ENCODE assay signal across 20 cellular contexts in genomic region chr1:1111516-1112236, GRCh38. TPM values are rescaled to one million over a fixed set of nuclear protein-coding genes. Genes with fewer than 3 reads are reported as not detected.
DNase-seq lines count a peak whose midpoint lies in the region; ATAC-seq, FAIRE-seq and TF ChIP-seq lines count a peak whose summit lies in the region.
"Had no signal": no experiment of that assay in that cellular context is flagged by ENCODE, and none has a peak within 500 bp of the region (broad histone marks: within the 10 kb centered on the region; RNA-seq: fewer than 3 reads in every experiment).

No MANE protein-coding gene starts in this region.

- H3K4me3 ChIP-seq in left ventricle myocardium inferior (no peak overlapping the region), bronchial epithelial cell (ENCODE audit: low read depth, low read length) (no peak overlapping the region), lower lobe of right lung (no peak overlapping the region), upper lobe of right lung (no peak overlapping the region)

- H3K27me3 Mint-ChIP-seq in mesothelial cell of epicardium (ENCODE audit: low read depth), result no peaks in the 10 kb centered on the region

- H3K9me3 Mint-ChIP-seq in mesothelial cell of epicardium, result peaks cover 5% of the 10 kb centered on the region

- H3K9me3 ChIP-seq in left ventricle myocardium inferior (replicated peaks) (peaks cover 12% of the 10 kb centered on the region), lower lobe of right lung (no peaks in the 10 kb centered on the region), upper lobe of right lung (no peaks in the 10 kb centered on the region)

- H3K27ac Mint-ChIP-seq in mesothelial cell of epicardium, result no peak overlapping the region
- H3K27ac Mint-ChIP-seq: CD8-positive, alpha-beta T cell had no signal

- ATAC-seq in Right ventricle myocardium inferior, result no peak
- no peak for ATAC-seq in lower lobe of right lung
- ATAC-seq in upper lobe of right lung, result no peak
- ATAC-seq: CD8-positive, alpha-beta T cell; Panc1 had no signal

- DNase-seq in left ventricle myocardium inferior, result peak; percentile 12
- DNase-seq in Right ventricle myocardium inferior (ENCODE audit: missing footprints), result no peak
- no peak for DNase-seq in bronchial epithelial cell (ENCODE audit: low read depth)
- DNase-seq in lower lobe of right lung, result peak; percentile 39
- peak; percentile 56 for DNase-seq in upper lobe of right lung
- DNase-seq in mesothelial cell of epicardium (ENCODE audit: low spot score in 2 of 2, unreplicated experiment in 2 of 2), result no peak
- no peak for DNase-seq in frontal cortex (ENCODE audit: low spot score in 2 of 2)
- no peak for DNase-seq in anterior cingulate cortex (lab: John Stamatoyannopoulos, UW)
- DNase-seq: CD8-positive, alpha-beta T cell; DND-41; GDM1; GOT3; NCI-H1930; NCI-H2171 treated with DMSO at 0.1 percent for 48 hours; NCI-H510A; NCI-H82; SIG-M5 had no signal

- H3K4me3 Mint-ChIP-seq in mesothelial cell of epicardium, result no peak overlapping the region
- H3K4me3 Mint-ChIP-seq: CD8-positive, alpha-beta T cell had no signal

- H3K36me3 ChIP-seq in left ventricle myocardium inferior (peaks cover 20% of the 10 kb centered on the region), bronchial epithelial cell (ENCODE audit: control insufficient read depth, insufficient read depth, low read length) (peaks cover 3% of the 10 kb centered on the region), lower lobe of right lung (no peaks in the 10 kb centered on the region), upper lobe of right lung (no peaks in the 10 kb centered on the region)

- H3K4me1 ChIP-seq in left ventricle myocardium inferior, result peaks cover 14% of the 10 kb centered on the region
- peaks cover 9% of the 10 kb centered on the region for H3K4me1 ChIP-seq in lower lobe of right lung
- peaks cover 8% of the 10 kb centered on the region for H3K4me1 ChIP-seq in upper lobe of right lung

- TF ChIP-seq CTCF in left ventricle myocardium inferior (IDR thresholded peaks at IDR 0.05; ENCODE audit: borderline replicate concordance) (no peak), bronchial epithelial cell (IDR thresholded peaks at IDR 0.05; ENCODE audit: insufficient read depth, low read length, severe bottlenecking) (no peak), lower lobe of right lung (IDR thresholded peaks at IDR 0.05) (no peak), upper lobe of right lung (IDR thresholded peaks at IDR 0.05) (no peak), mesothelial cell of epicardium (IDR thresholded peaks at IDR 0.05; ENCODE audit: unreplicated experiment) (no peak)

- H3K36me3 Mint-ChIP-seq in mesothelial cell of epicardium, result peaks cover 23% of the 10 kb centered on the region

- intact Hi-C loops in left ventricle myocardium inferior (cut with micrococcal nuclease), result no loop called here
- intact Hi-C loops in Right ventricle myocardium inferior (cut with DNase I), result loop anchor here (5.0 kb wide), 1 partner anchor 89 kb away; the partner anchor contains the start of gene AGRN
- intact Hi-C loops in lower lobe of right lung (cut with DNase I), result no loop called here
- intact Hi-C loops in upper lobe of right lung (cut with DNase I), result no loop called here

- no peak overlapping the region for H3K27ac ChIP-seq in left ventricle myocardium inferior (replicated peaks)
- no peak overlapping the region for H3K27ac ChIP-seq in lower lobe of right lung
- H3K27ac ChIP-seq in upper lobe of right lung, result no peak overlapping the region

- FAIRE-seq in bronchial epithelial cell (lab: Jason Lieb, UNC) (peak; percentile 40), frontal cortex (lab: Jason Lieb, UNC) (no peak)

- H3K27me3 ChIP-seq in left ventricle myocardium inferior (ENCODE audit: low read depth) (no peaks in the 10 kb centered on the region), bronchial epithelial cell (ENCODE audit: control insufficient read depth, insufficient read depth, low read length) (no peaks in the 10 kb centered on the region), lower lobe of right lung (ENCODE audit: low read depth) (no peaks in the 10 kb centered on the region), upper lobe of right lung (no peaks in the 10 kb centered on the region)

- H3K4me1 Mint-ChIP-seq in mesothelial cell of epicardium, result peaks cover 9% of the 10 kb centered on the region

RNA-seq across cellular contexts. Expression of gene C1orf159, which starts 4.2 kb away (rescaled TPM):
- 3.8 TPM for total RNA-seq in left ventricle myocardium inferior
- 2.9 TPM for total RNA-seq in Right ventricle myocardium inferior
- total RNA-seq in bronchial epithelial cell, result 5.9 and 8.2 TPM in 2 replicates
- 11.7 TPM for total RNA-seq in lower lobe of right lung
- total RNA-seq in upper lobe of right lung, result 9.7 TPM
- 28.4 to 32.8 TPM (median 31.8 TPM) in 3 replicates for total RNA-seq in mesothelial cell of epicardium
- total RNA-seq in frontal cortex, result 6.1 TPM

RNA-seq across cellular contexts. Expression of gene RNF223, which starts 37.6 kb away (rescaled TPM):
- total RNA-seq in left ventricle myocardium inferior (not detected), Right ventricle myocardium inferior (not detected), bronchial epithelial cell (9.0 and 14.6 TPM in 2 replicates), lower lobe of right lung (0.65 TPM), upper lobe of right lung (0.55 TPM), mesothelial cell of epicardium (0.27 to 0.57 TPM (median 0.40 TPM) in 3 replicates), frontal cortex (not detected)
- total RNA-seq: A673; CD8-positive, alpha-beta T cell; LHCN-M2 had no signal

Comparison
In these comparisons a context has a peak if more than half of its experiments do, and no peak if none do; other contexts are left out.
1. DNase-seq: peak in left ventricle myocardium inferior (single experiment), lower lobe of right lung (single experiment) and upper lobe of right lung (single experiment); none in Right ventricle myocardium inferior (single experiment), bronchial epithelial cell (single experiment), mesothelial cell of epicardium (0 of 2), frontal cortex (0 of 2) and anterior cingulate cortex (0 of 58).